ENCODE assay signal across 1 cellular context in the genomic region with DNA sequence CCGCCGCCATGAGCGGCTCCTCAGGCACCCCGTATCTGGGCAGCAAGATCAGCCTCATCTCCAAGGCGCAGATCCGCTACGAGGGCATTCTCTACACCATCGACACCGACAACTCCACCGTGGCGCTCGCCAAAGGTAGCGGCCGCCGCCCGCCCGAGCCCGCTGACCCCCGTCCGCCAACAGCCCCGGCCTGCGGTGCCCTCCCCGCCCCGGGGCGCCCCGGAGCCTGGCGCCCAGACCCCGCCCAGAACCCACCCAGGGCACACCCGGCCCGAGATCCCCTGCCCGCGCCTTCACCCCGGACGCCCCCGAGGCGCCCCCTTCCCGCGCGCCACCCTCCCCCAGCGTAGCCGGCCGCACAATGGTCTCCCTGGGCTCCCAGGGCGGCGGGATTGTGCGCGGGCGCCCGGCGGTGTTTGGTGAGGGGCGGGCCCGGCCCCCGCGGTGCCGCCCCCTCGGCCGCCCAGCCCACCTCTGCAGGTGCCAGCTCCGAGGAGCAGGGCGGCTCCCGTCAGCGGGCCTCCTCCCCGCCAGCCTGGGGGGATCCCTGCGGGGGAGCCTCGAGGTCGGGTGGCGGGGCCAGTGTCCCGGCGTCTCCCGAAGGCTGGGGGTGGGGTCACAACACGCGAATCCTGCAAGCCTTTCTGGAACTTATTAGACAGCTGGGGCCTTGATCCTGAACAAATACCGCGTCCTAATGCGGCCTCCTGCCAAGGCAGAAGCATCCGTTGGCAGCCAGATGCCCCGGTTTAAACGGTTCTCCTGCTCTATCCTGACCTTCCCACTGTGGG.
TF ChIP-seq lines count a peak whose summit lies in the region.

No MANE protein-coding gene starts in this region.

TF ChIP-seq in HepG2, 621 proteins besides CTCF, POLR2A, EP300 and RAD21 (continued from another document and continues in another):
- TF ChIP-seq, protein P1, sequence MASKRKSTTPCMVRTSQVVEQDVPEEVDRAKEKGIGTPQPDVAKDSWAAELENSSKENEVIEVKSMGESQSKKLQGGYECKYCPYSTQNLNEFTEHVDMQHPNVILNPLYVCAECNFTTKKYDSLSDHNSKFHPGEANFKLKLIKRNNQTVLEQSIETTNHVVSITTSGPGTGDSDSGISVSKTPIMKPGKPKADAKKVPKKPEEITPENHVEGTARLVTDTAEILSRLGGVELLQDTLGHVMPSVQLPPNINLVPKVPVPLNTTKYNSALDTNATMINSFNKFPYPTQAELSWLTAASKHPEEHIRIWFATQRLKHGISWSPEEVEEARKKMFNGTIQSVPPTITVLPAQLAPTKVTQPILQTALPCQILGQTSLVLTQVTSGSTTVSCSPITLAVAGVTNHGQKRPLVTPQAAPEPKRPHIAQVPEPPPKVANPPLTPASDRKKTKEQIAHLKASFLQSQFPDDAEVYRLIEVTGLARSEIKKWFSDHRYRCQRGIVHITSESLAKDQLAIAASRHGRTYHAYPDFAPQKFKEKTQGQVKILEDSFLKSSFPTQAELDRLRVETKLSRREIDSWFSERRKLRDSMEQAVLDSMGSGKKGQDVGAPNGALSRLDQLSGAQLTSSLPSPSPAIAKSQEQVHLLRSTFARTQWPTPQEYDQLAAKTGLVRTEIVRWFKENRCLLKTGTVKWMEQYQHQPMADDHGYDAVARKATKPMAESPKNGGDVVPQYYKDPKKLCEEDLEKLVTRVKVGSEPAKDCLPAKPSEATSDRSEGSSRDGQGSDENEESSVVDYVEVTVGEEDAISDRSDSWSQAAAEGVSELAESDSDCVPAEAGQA (IDR thresholded peaks at IDR 0.05; ENCODE audit: low read depth), result no peak
- TF ChIP-seq, protein P1 (CRISPR knock-in tag; IDR thresholded peaks at IDR 0.05; ENCODE audit: borderline replicate concordance), result peak; percentile 52; the same call in 1 of the 2 replicates
- TF ChIP-seq PITX1 (CRISPR knock-in tag; IDR thresholded peaks at IDR 0.05) (0 out of 2 replicates have a peak, but pooled peaks have one; percentile 19), ZNF30 (CRISPR knock-in tag; IDR thresholded peaks at IDR 0.05) (no peak), ZNF883 (CRISPR knock-in tag; IDR thresholded peaks at IDR 0.05; ENCODE audit: not compliant biosample characterization) (peak; percentile 64), MTERF4 (CRISPR knock-in tag; IDR thresholded peaks at IDR 0.05) (no peak), ZNF550 (CRISPR knock-in tag; IDR thresholded peaks at IDR 0.05; ENCODE audit: borderline replicate concordance) (no peak), ZNF616 (CRISPR knock-in tag; IDR thresholded peaks at IDR 0.05; ENCODE audit: low read depth) (no peak; the same call in 1 of the 2 replicates), ZNF777 (CRISPR knock-in tag; IDR thresholded peaks at IDR 0.05) (peak; percentile 39; the same call in 1 of the 2 replicates), MXD3 (CRISPR knock-in tag; IDR thresholded peaks at IDR 0.05) (0 out of 2 replicates have a peak, but pooled peaks have one; percentile 40), KLF16 (CRISPR knock-in tag; IDR thresholded peaks at IDR 0.05) (peak in 1 of 2 experiments; percentile 68; a peak in 1 of 4 replicates), ZBTB49 (CRISPR knock-in tag; IDR thresholded peaks at IDR 0.05; ENCODE audit: borderline replicate concordance) (0 out of 2 replicates have a peak, but pooled peaks have one; percentile 22), CERS6 (CRISPR knock-in tag; IDR thresholded peaks at IDR 0.05) (no peak), RBAK (CRISPR knock-in tag; IDR thresholded peaks at IDR 0.05) (no peak), KMT2B (CRISPR knock-in tag; IDR thresholded peaks at IDR 0.05) (no peak), ZSCAN22 (CRISPR knock-in tag; IDR thresholded peaks at IDR 0.05) (no peak; the same call in 1 of the 2 replicates), ZNF558 (CRISPR knock-in tag; IDR thresholded peaks at IDR 0.05; ENCODE audit: borderline replicate concordance) (no peak; the same call in 1 of the 2 replicates), CHCHD3 (CRISPR knock-in tag; IDR thresholded peaks at IDR 0.05) (no peak; the same call in 1 of the 2 replicates), KDM6A (CRISPR knock-in tag; IDR thresholded peaks at IDR 0.05; ENCODE audit: low read depth) (no peak), NFE2 (CRISPR knock-in tag; IDR thresholded peaks at IDR 0.05) (no peak), ZNF20 (CRISPR knock-in tag; IDR thresholded peaks at IDR 0.05) (no peak), ZNF776 (CRISPR knock-in tag; IDR thresholded peaks at IDR 0.05) (peak; percentile 25; the same call in 1 of the 2 replicates), NCOA1 (CRISPR knock-in tag; IDR thresholded peaks at IDR 0.05) (0 out of 2 replicates have a peak, but pooled peaks have one; percentile 52), TOPORS (CRISPR knock-in tag; IDR thresholded peaks at IDR 0.05) (no peak), YEATS4 (CRISPR knock-in tag; IDR thresholded peaks at IDR 0.05; ENCODE audit: borderline replicate concordance) (no peak), AKAP8 (CRISPR knock-in tag; IDR thresholded peaks at IDR 0.05) (no peak; the same call in 1 of the 2 replicates), RARG (CRISPR knock-in tag; IDR thresholded peaks at IDR 0.05; ENCODE audit: low read depth) (no peak), MXD4 (CRISPR knock-in tag; IDR thresholded peaks at IDR 0.05) (0 out of 2 replicates have a peak, but pooled peaks have one; percentile 21), PAX8 (CRISPR knock-in tag; IDR thresholded peaks at IDR 0.05; ENCODE audit: borderline replicate concordance) (0 out of 2 replicates have a peak, but pooled peaks have one; percentile 19), IRX3 (CRISPR knock-in tag; IDR thresholded peaks at IDR 0.05; ENCODE audit: borderline replicate concordance, low read depth) (peak; percentile 70; the same call in 1 of the 2 replicates), TAF1 (CRISPR knock-in tag; IDR thresholded peaks at IDR 0.05) (peak; percentile 35), GLI4 (CRISPR knock-in tag; IDR thresholded peaks at IDR 0.05; ENCODE audit: borderline replicate concordance) (no peak), KLF15 (CRISPR knock-in tag; IDR thresholded peaks at IDR 0.05; ENCODE audit: borderline replicate concordance) (no peak), ISL2 (CRISPR knock-in tag; IDR thresholded peaks at IDR 0.05) (no peak)
- TF ChIP-seq, protein P2, sequence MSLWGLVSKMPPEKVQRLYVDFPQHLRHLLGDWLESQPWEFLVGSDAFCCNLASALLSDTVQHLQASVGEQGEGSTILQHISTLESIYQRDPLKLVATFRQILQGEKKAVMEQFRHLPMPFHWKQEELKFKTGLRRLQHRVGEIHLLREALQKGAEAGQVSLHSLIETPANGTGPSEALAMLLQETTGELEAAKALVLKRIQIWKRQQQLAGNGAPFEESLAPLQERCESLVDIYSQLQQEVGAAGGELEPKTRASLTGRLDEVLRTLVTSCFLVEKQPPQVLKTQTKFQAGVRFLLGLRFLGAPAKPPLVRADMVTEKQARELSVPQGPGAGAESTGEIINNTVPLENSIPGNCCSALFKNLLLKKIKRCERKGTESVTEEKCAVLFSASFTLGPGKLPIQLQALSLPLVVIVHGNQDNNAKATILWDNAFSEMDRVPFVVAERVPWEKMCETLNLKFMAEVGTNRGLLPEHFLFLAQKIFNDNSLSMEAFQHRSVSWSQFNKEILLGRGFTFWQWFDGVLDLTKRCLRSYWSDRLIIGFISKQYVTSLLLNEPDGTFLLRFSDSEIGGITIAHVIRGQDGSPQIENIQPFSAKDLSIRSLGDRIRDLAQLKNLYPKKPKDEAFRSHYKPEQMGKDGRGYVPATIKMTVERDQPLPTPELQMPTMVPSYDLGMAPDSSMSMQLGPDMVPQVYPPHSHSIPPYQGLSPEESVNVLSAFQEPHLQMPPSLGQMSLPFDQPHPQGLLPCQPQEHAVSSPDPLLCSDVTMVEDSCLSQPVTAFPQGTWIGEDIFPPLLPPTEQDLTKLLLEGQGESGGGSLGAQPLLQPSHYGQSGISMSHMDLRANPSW (CRISPR knock-in tag; IDR thresholded peaks at IDR 0.05; ENCODE audit: borderline replicate concordance), result no peak
- TF ChIP-seq, protein P3, sequence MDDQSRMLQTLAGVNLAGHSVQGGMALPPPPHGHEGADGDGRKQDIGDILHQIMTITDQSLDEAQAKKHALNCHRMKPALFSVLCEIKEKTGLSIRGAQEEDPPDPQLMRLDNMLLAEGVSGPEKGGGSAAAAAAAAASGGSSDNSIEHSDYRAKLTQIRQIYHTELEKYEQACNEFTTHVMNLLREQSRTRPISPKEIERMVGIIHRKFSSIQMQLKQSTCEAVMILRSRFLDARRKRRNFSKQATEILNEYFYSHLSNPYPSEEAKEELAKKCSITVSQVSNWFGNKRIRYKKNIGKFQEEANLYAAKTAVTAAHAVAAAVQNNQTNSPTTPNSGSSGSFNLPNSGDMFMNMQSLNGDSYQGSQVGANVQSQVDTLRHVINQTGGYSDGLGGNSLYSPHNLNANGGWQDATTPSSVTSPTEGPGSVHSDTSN (CRISPR knock-in tag; IDR thresholded peaks at IDR 0.05; ENCODE audit: borderline replicate concordance), result 0 out of 2 replicates have a peak, but pooled peaks have one; percentile 26
- TF ChIP-seq, protein P4, sequence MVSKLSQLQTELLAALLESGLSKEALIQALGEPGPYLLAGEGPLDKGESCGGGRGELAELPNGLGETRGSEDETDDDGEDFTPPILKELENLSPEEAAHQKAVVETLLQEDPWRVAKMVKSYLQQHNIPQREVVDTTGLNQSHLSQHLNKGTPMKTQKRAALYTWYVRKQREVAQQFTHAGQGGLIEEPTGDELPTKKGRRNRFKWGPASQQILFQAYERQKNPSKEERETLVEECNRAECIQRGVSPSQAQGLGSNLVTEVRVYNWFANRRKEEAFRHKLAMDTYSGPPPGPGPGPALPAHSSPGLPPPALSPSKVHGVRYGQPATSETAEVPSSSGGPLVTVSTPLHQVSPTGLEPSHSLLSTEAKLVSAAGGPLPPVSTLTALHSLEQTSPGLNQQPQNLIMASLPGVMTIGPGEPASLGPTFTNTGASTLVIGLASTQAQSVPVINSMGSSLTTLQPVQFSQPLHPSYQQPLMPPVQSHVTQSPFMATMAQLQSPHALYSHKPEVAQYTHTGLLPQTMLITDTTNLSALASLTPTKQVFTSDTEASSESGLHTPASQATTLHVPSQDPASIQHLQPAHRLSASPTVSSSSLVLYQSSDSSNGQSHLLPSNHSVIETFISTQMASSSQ (IDR thresholded peaks at IDR 0.05; ENCODE audit: low read depth), result no peak
- TF ChIP-seq, protein P4 (CRISPR knock-in tag; IDR thresholded peaks at IDR 0.05; ENCODE audit: borderline replicate concordance), result 0 out of 2 replicates have a peak, but pooled peaks have one; percentile 59
